ENCODE assay signal across 8 cellular contexts in genomic region chr12:118102609-118103008, GRCh38. TPM values are rescaled to one million over a fixed set of nuclear protein-coding genes. Genes with fewer than 3 reads are reported as not detected.
DNase-seq lines count a peak whose midpoint lies in the region; ATAC-seq, FAIRE-seq and TF ChIP-seq lines count a peak whose summit lies in the region.

No MANE protein-coding gene starts in this region.

- H4K5ac ChIP-seq in mesendoderm (ENCODE audit: low read length), result no peak overlapping the region

- no peak overlapping the region for H3K4ac ChIP-seq in mesendoderm (ENCODE audit: low read depth, low read length)

- H3K9ac ChIP-seq in K562 (ENCODE audit: insufficient read depth in 1 of 2, low read depth in 2 of 2, low read length in 2 of 2) (no peak overlapping the region), mesendoderm (ENCODE audit: low read length) (peak overlapping the region; percentile 88)

- no TSS peak for BruUV-seq in K562 (replicated peaks; lab: Mats Ljungman, UMichigan)

- H2AK5ac ChIP-seq in mesendoderm (ENCODE audit: low read length), result no peak overlapping the region

- H3K36me3 ChIP-seq in right atrium auricular region (no peaks in the 10 kb centered on the region), K562 (ENCODE audit: control insufficient read depth, insufficient read depth, low read length) (no peaks in the 10 kb centered on the region), mesendoderm (ENCODE audit: control insufficient read depth, insufficient read depth, low read length) (no peaks in the 10 kb centered on the region)

- in situ Hi-C loops in K562 (cut with MboI), result no loop called here

- H3K4me1 ChIP-seq in right atrium auricular region (peaks cover 0 to 10% of the 10 kb centered on the region in 2 donors), K562 (replicated peaks in 1 of 2; ENCODE audit: control insufficient read depth in 2 of 2, insufficient read depth in 2 of 2, low read length in 2 of 2) (peaks cover 0 to 15% of the 10 kb centered on the region in 2 experiments; a peak in 3 of 5 replicates), mesendoderm (ENCODE audit: control insufficient read depth, low read depth, low read length) (peaks cover 8% of the 10 kb centered on the region)

- 3% methylated on average over 5 of the region's 5 CpGs for WGBS in K562 (ENCODE audit: insufficient coverage, low coverage, missing lambda C conversion rate)
- WGBS in mesendoderm (ENCODE audit: extremely low coverage, insufficient coverage, low lambda C conversion rate), result no CpG with 5 or more reads among the region's 5 CpGs

- H3K27ac ChIP-seq in right atrium auricular region (no peak overlapping the region), K562 (ENCODE audit: extremely low read depth, low read depth, low read length) (no peak overlapping the region), mesendoderm (ENCODE audit: low read depth, low read length) (peak overlapping the region; percentile 51)

- TF ChIP-seq EP300 in K562 (IDR thresholded peaks at IDR 0.05; ENCODE audit: low read length), result no peak

- no peak for FAIRE-seq in K562 (lab: Jason Lieb, UNC)

- H3K27me3 ChIP-seq in right atrium auricular region, result no peaks in the 10 kb centered on the region
- H3K27me3 ChIP-seq in K562 (ENCODE audit: control insufficient read depth in 2 of 2, insufficient read depth in 2 of 2, low read length in 2 of 2), result peaks cover 26 to 45% of the 10 kb centered on the region in 2 experiments; a peak in 4 of 5 replicates
- no peaks in the 10 kb centered on the region for H3K27me3 ChIP-seq in mesendoderm (ENCODE audit: insufficient read depth, low read length, poor library complexity)

- no peaks in the 10 kb centered on the region for H3K79me1 ChIP-seq in mesendoderm (ENCODE audit: low read length)

- no peaks in the 10 kb centered on the region for H3K9me1 ChIP-seq in K562 (ENCODE audit: control insufficient read depth, insufficient read depth, low read length)

- POLR2A ChIA-PET in K562 (lab: Yijun Ruan, JAX), result no interaction called here

- no peak overlapping the region for H4K8ac ChIP-seq in mesendoderm (ENCODE audit: low read depth, low read length)

- peak overlapping the region; percentile 69 for H3K56ac ChIP-seq in mesendoderm (ENCODE audit: low read length)

- DNase-seq in right atrium auricular region (ENCODE audit: low spot score) (no peak), cardiac septum (ENCODE audit: low spot score) (no peak), K562 (ENCODE audit: extremely low read depth in 1 of 4, low spot score in 3 of 4) (no peak), mesendoderm (peak; percentile 26), NCI-H446 (lab: John Stamatoyannopoulos, UW) (no peak), HT-29 (ENCODE audit: low spot score) (no peak), cerebellum (ENCODE audit: low spot score) (no peak)

- H2AFZ ChIP-seq in K562 (ENCODE audit: low read depth, low read length), result no peak overlapping the region; the same call in 1 of the 2 replicates

- no peak for TF ChIP-seq CTCF in right atrium auricular region (IDR thresholded peaks at IDR 0.05)
- no peak for TF ChIP-seq CTCF in K562 (IDR thresholded peaks at IDR 0.05 in 2 of 3, conservative IDR thresholded peaks at IDR 0.05 in 1 of 3; ENCODE audit: insufficient read depth in 2 of 3, low read depth in 1 of 3, low read length in 3 of 3)

- H2BK120ac ChIP-seq in mesendoderm (ENCODE audit: low read depth, low read length), result no peak overlapping the region

- peak overlapping the region; percentile 98 for H3K18ac ChIP-seq in mesendoderm (ENCODE audit: low read length)

- H3K4me3 ChIP-seq in right atrium auricular region (peak overlapping the region; percentile 60 to 92), K562 (no peak overlapping the region), mesendoderm (ENCODE audit: low read length) (peak overlapping the region; percentile 83)

- no peak overlapping the region for H2BK5ac ChIP-seq in mesendoderm (ENCODE audit: low read length)

- H3K23ac ChIP-seq in mesendoderm (ENCODE audit: low read length), result no peak overlapping the region

- no peak for TF ChIP-seq POLR2A in K562 (conservative IDR thresholded peaks at IDR 0.05)

- TF ChIP-seq RAD21 in K562 (CRISPR knock-in tag; conservative IDR thresholded peaks at IDR 0.05 in 1 of 2, IDR thresholded peaks at IDR 0.05 in 1 of 2), result no peak

- no peaks in the 10 kb centered on the region for H3K9me3 ChIP-seq in right atrium auricular region
- H3K9me3 ChIP-seq in K562 (replicated peaks; ENCODE audit: control insufficient read depth, insufficient read depth, low read depth, low read length), result no peaks in the 10 kb centered on the region

- H4K20me1 ChIP-seq in K562 (replicated peaks; ENCODE audit: control insufficient read depth, insufficient read depth, low read length), result no peaks in the 10 kb centered on the region

- intact Hi-C loops in cardiac septum (cut with DNase I), result loop anchor here (1.0 to 2.0 kb wide), 2 partner anchors 42 to 50 kb away; no protein-coding TSS in a partner anchor
- intact Hi-C loops in K562 (cut with micrococcal nuclease), result loop anchor here (5.0 kb wide), 1 partner anchor 40 kb away; the partner anchor contains the start of gene WSB2

- H3K79me2 ChIP-seq in K562 (ENCODE audit: control insufficient read depth, insufficient read depth, low read length), result no peaks in the 10 kb centered on the region
- peaks cover 9% of the 10 kb centered on the region for H3K79me2 ChIP-seq in mesendoderm (ENCODE audit: control insufficient read depth, insufficient read depth, low read length)

- no peak overlapping the region for H3K4me2 ChIP-seq in K562 (ENCODE audit: insufficient read depth, low read length)
- H3K4me2 ChIP-seq in mesendoderm (ENCODE audit: low read length), result peak overlapping the region; percentile 77

- CTCF ChIA-PET in K562 (lab: Yijun Ruan, JAX; ENCODE audit: low intra/inter-chr PET ratio), result no interaction called here

- ATAC-seq in K562 (no peak), GM19328 (IDR thresholded peaks at IDR 0.05; ENCODE audit: unreplicated experiment) (no peak)

- no peak overlapping the region for H2BK15ac ChIP-seq in mesendoderm (replicated peaks; ENCODE audit: low read depth)

RNA-seq across cellular contexts. Expression of gene VSIG10, which starts 1.2 kb away (rescaled TPM):
- total RNA-seq in right atrium auricular region (10 to 100 TPM; 11.0 to 12.4 TPM), cardiac septum (10.0 TPM), K562 (2014; rRNA removed) (7.1 and 8.8 TPM in 2 replicates), K562 (2014; rRNA removed; fragmentation: Illumina TruSeq; extraction: Trizol) (4.1 and 5.4 TPM in 2 replicates), K562 (2015; rRNA removed; fragmentation: Illumina TruSeq; extraction: Trizol) (6.0 TPM in 2 replicates), K562 (2021) (3.8 and 4.7 TPM in 2 replicates), cerebellum (13.3 TPM)
- total RNA-seq in K562 (2011; cell fraction: chromatin; rRNA removed; ENCODE audit: low replicate concordance), result 2.7 and 12.4 TPM in 2 replicates
- 4.5 and 5.4 TPM in 2 replicates for total RNA-seq in K562 (2011; cell fraction: nucleolus; rRNA removed)
- 7.1 and 9.4 TPM in 2 replicates for total RNA-seq in K562 (2011; cell fraction: nucleoplasm; rRNA removed)
- polyA plus RNA-seq in K562 (2011; rRNA removed) (4.3 and 10.8 TPM in 2 replicates), K562 (2014; fragmentation: Illumina TruSeq; extraction: Trizol) (3.7 and 4.2 TPM in 2 replicates), K562 (2014; fragmentation: Nextera tagmentation; extraction: Ambion mirVana) (1 to 10 TPM; 4.7 to 5.3 TPM), K562 (2014; rRNA removed) (4.0 and 6.5 TPM in 2 replicates)
- 4.2 and 10.0 TPM in 2 replicates for polyA plus RNA-seq in K562 (2011; cell fraction: cytosol; rRNA removed)
- 8.3 and 15.8 TPM in 2 replicates for polyA plus RNA-seq in K562 (2011; cell fraction: nucleus; rRNA removed)
- polyA plus RNA-seq in K562 (2012), result 3.0 and 3.9 TPM in 2 replicates
- polyA minus RNA-seq in K562 (2011; rRNA and poly(A)+ RNA removed), result 3.0 and 7.6 TPM in 2 replicates
- 3.7 and 8.2 TPM in 2 replicates for polyA minus RNA-seq in K562 (2011; cell fraction: cytosol; rRNA and poly(A)+ RNA removed)
- 2.7 and 12.0 TPM in 2 replicates for polyA minus RNA-seq in K562 (2011; cell fraction: nucleus; rRNA and poly(A)+ RNA removed)
- 34.4 TPM for polyA plus RNA-seq in mesendoderm (2013, experiment 1 of 2)
- polyA plus RNA-seq in mesendoderm (2013, experiment 2 of 2), result 37.2 TPM
- 37.4 and 40.8 TPM in 2 replicates for total RNA-seq in HT-29 (2014; rRNA removed; shearing (Covaris generic))

RNA-seq across cellular contexts. Expression of gene PEBP1, which starts 33.3 kb away (rescaled TPM):
- 100 to 1,000 TPM; 428 to 539 TPM for total RNA-seq in right atrium auricular region
- total RNA-seq in cardiac septum, result 344 TPM
- 8.8 and 16.1 TPM in 2 replicates for total RNA-seq in K562 (2011; cell fraction: chromatin; rRNA removed; ENCODE audit: low replicate concordance)
- 20.7 and 23.2 TPM in 2 replicates for total RNA-seq in K562 (2011; cell fraction: nucleolus; rRNA removed)
- 17.1 and 23.0 TPM in 2 replicates for total RNA-seq in K562 (2011; cell fraction: nucleoplasm; rRNA removed)
- 203 and 259 TPM in 2 replicates for total RNA-seq in K562 (2014; rRNA removed)
- 141 and 146 TPM in 2 replicates for total RNA-seq in K562 (2014; rRNA removed; fragmentation: Illumina TruSeq; extraction: Trizol)
- 194 and 202 TPM in 2 replicates for total RNA-seq in K562 (2015; rRNA removed; fragmentation: Illumina TruSeq; extraction: Trizol)
- 183 and 186 TPM in 2 replicates for total RNA-seq in K562 (2021)
- polyA plus RNA-seq in K562 (2011; rRNA removed), result 112 and 145 TPM in 2 replicates
- 179 and 230 TPM in 2 replicates for polyA plus RNA-seq in K562 (2011; cell fraction: cytosol; rRNA removed)
- polyA plus RNA-seq in K562 (2011; cell fraction: nucleus; rRNA removed), result 62.5 and 85.5 TPM in 2 replicates
- polyA plus RNA-seq in K562 (2012), result 95.4 and 146 TPM in 2 replicates
- 206 and 207 TPM in 2 replicates for polyA plus RNA-seq in K562 (2014; fragmentation: Illumina TruSeq; extraction: Trizol)
- 100 to 1,000 TPM in 1 of 2 experiments, 10 to 100 TPM in 1; 77.3 to 113 TPM for polyA plus RNA-seq in K562 (2014; fragmentation: Nextera tagmentation; extraction: Ambion mirVana)
- polyA plus RNA-seq in K562 (2014; rRNA removed), result 153 and 160 TPM in 2 replicates
- 67.6 and 77.2 TPM in 2 replicates for polyA minus RNA-seq in K562 (2011; rRNA and poly(A)+ RNA removed)
- polyA minus RNA-seq in K562 (2011; cell fraction: cytosol; rRNA and poly(A)+ RNA removed), result 65.7 and 86.5 TPM in 2 replicates
- 8.2 and 15.0 TPM in 2 replicates for polyA minus RNA-seq in K562 (2011; cell fraction: nucleus; rRNA and poly(A)+ RNA removed)
- polyA plus RNA-seq in mesendoderm (2013, experiment 1 of 2), result 361 TPM
- 359 TPM for polyA plus RNA-seq in mesendoderm (2013, experiment 2 of 2)
- 256 and 291 TPM in 2 replicates for total RNA-seq in HT-29 (2014; rRNA removed; shearing (Covaris generic))
- 160 TPM for total RNA-seq in cerebellum

RNA-seq across cellular contexts. Expression of gene WSB2, which starts 41.6 kb away (rescaled TPM):
- total RNA-seq in right atrium auricular region (10 to 100 TPM; 72.3 to 86.3 TPM), cardiac septum (95.3 TPM), K562 (2014; rRNA removed) (59.8 and 98.7 TPM in 2 replicates), K562 (2014; rRNA removed; fragmentation: Illumina TruSeq; extraction: Trizol) (45.0 and 48.3 TPM in 2 replicates), K562 (2015; rRNA removed; fragmentation: Illumina TruSeq; extraction: Trizol) (51.8 and 52.8 TPM in 2 replicates), K562 (2021) (62.8 and 66.9 TPM in 2 replicates), cerebellum (182 TPM)
- total RNA-seq in K562 (2011; cell fraction: chromatin; rRNA removed; ENCODE audit: low replicate concordance), result 33.8 and 42.8 TPM in 2 replicates
- 35.4 and 37.2 TPM in 2 replicates for total RNA-seq in K562 (2011; cell fraction: nucleolus; rRNA removed)
- 39.2 and 65.9 TPM in 2 replicates for total RNA-seq in K562 (2011; cell fraction: nucleoplasm; rRNA removed)
- polyA plus RNA-seq in K562 (2011; rRNA removed) (52.6 and 72.3 TPM in 2 replicates), K562 (2014; fragmentation: Illumina TruSeq; extraction: Trizol) (74.5 and 77.6 TPM in 2 replicates), K562 (2014; fragmentation: Nextera tagmentation; extraction: Ambion mirVana) (10 to 100 TPM; 31.4 to 32.4 TPM), K562 (2014; rRNA removed) (36.3 and 37.7 TPM in 2 replicates)
- 82.4 and 93.3 TPM in 2 replicates for polyA plus RNA-seq in K562 (2011; cell fraction: cytosol; rRNA removed)
- polyA plus RNA-seq in K562 (2011; cell fraction: nucleus; rRNA removed), result 35.6 and 37.5 TPM in 2 replicates
- 46.9 and 92.1 TPM in 2 replicates for polyA plus RNA-seq in K562 (2012)
- 156 and 175 TPM in 2 replicates for polyA minus RNA-seq in K562 (2011; rRNA and poly(A)+ RNA removed)
- polyA minus RNA-seq in K562 (2011; cell fraction: cytosol; rRNA and poly(A)+ RNA removed), result 87.4 and 95.6 TPM in 2 replicates
- 18.2 and 32.1 TPM in 2 replicates for polyA minus RNA-seq in K562 (2011; cell fraction: nucleus; rRNA and poly(A)+ RNA removed)
- polyA plus RNA-seq in mesendoderm (2013, experiment 1 of 2), result 43.8 TPM
- polyA plus RNA-seq in mesendoderm (2013, experiment 2 of 2), result 44.7 TPM
- 115 and 117 TPM in 2 replicates for total RNA-seq in HT-29 (2014; rRNA removed; shearing (Covaris generic))
